Comparison of ENCODE assay signal across 19 cellular contexts in genomic region chr1:56585985-56586384, GRCh38. TPM values are rescaled to one million over a fixed set of nuclear protein-coding genes. Genes with fewer than 3 reads are reported as not detected.
"Had no signal": no experiment of that assay in that cellular context is flagged by ENCODE, and none has a peak within 500 bp of the region (broad histone marks: within the 10 kb centered on the region; RNA-seq: fewer than 3 reads in every experiment).

No MANE protein-coding gene starts in this region.

- DNase-seq: activated CD4-positive, alpha-beta memory T cell treated with anti-CD3 and anti-CD28 coated beads, Interleukin-2, amount 10 ng/mL, durations not matched to agents 7 days and 5 days; activated CD4-positive, alpha-beta T cell treated with anti-CD3 and anti-CD28 coated beads for 36 hours; activated effector memory CD4-positive, alpha-beta T cell treated with anti-CD3 and anti-CD28 coated beads, Interleukin-2, amount 50 U/mL, for 16 hours; activated T-cell treated with anti-CD3 and anti-CD28 coated beads, Interleukin-2, amount 50 U/mL, for 48 hours; adrenal gland; kidney; left ventricle myocardium inferior; mesendoderm; natural killer cell; stimulated activated CD4-positive, alpha-beta T cell treated with anti-CD3 and anti-CD28 coated beads, Interleukin-15, amount 100 ng/mL, for 24 hours; stimulated activated CD4-positive, alpha-beta T cell treated with anti-CD3 and anti-CD28 coated beads, Interleukin-4, amount 100 ng/mL, for 24 hours; stimulated activated naive CD4-positive, alpha-beta T cell; transverse colon had no signal

- H3K9me3 Mint-ChIP-seq: activated CD4-positive, alpha-beta memory T cell treated with anti-CD3 and anti-CD28 coated beads, Interleukin-2, amount 10 ng/mL, durations not matched to agents 7 days and 5 days; activated naive CD4-positive, alpha-beta T cell treated with anti-CD3 and anti-CD28 coated beads, Interleukin-2, amount 50 U/mL, for 24 hours; natural killer cell had no signal

- H3K4me1 ChIP-seq: left ventricle myocardium inferior, right atrium auricular region had no signal

- H3K36me3 ChIP-seq: adrenal gland, left ventricle myocardium inferior, neutrophil, right atrium auricular region, transverse colon had no signal

- H3K4me1 Mint-ChIP-seq: activated CD4-positive, alpha-beta memory T cell treated with anti-CD3 and anti-CD28 coated beads, Interleukin-2, amount 10 ng/mL, durations not matched to agents 7 days and 5 days; activated CD4-positive, alpha-beta T cell treated with anti-CD3 and anti-CD28 coated beads for 36 hours; activated naive CD4-positive, alpha-beta T cell treated with anti-CD3 and anti-CD28 coated beads, Interleukin-2, amount 50 U/mL, for 24 hours; natural killer cell had no signal

- H3K9me3 ChIP-seq: adrenal gland, left ventricle myocardium inferior, neutrophil, right atrium auricular region, transverse colon had no signal

- H3K36me3 Mint-ChIP-seq: activated naive CD4-positive, alpha-beta T cell treated with anti-CD3 and anti-CD28 coated beads, Interleukin-2, amount 50 U/mL, for 24 hours; natural killer cell had no signal

- H3K79me2 ChIP-seq: hepatocyte had no signal

- H3K27ac ChIP-seq: adrenal gland, hepatocyte, left ventricle myocardium inferior, neutrophil, right atrium auricular region, skin epidermis, transverse colon had no signal

- H3K27me3 ChIP-seq: adrenal gland, hepatocyte, neutrophil, right atrium auricular region, transverse colon had no signal

- FAIRE-seq: endometrium, kidney had no signal

- H3K4me3 ChIP-seq: adrenal gland, hepatocyte, left ventricle myocardium inferior, right atrium auricular region, skin epidermis, transverse colon had no signal

- H3K4me3 Mint-ChIP-seq: activated CD4-positive, alpha-beta memory T cell treated with anti-CD3 and anti-CD28 coated beads, Interleukin-2, amount 10 ng/mL, durations not matched to agents 7 days and 5 days; activated CD4-positive, alpha-beta T cell treated with anti-CD3 and anti-CD28 coated beads for 36 hours; activated naive CD4-positive, alpha-beta T cell treated with anti-CD3 and anti-CD28 coated beads, Interleukin-2, amount 50 U/mL, for 24 hours; natural killer cell had no signal

- ATAC-seq: activated CD4-positive, alpha-beta T cell treated with anti-CD3 and anti-CD28 coated beads for 36 hours; natural killer cell had no signal

- H2AFZ ChIP-seq: hepatocyte had no signal

- H3K4me2 ChIP-seq: hepatocyte had no signal

- H3K27ac Mint-ChIP-seq: activated CD4-positive, alpha-beta memory T cell treated with anti-CD3 and anti-CD28 coated beads, Interleukin-2, amount 10 ng/mL, durations not matched to agents 7 days and 5 days; activated CD4-positive, alpha-beta T cell treated with anti-CD3 and anti-CD28 coated beads for 36 hours; activated naive CD4-positive, alpha-beta T cell treated with anti-CD3 and anti-CD28 coated beads, Interleukin-2, amount 50 U/mL, for 24 hours; natural killer cell had no signal

RNA-seq across cellular contexts. Expression of gene PLPP3, which starts 6.6 kb away (rescaled TPM):
- total RNA-seq: activated CD4-positive, alpha-beta memory T cell treated with anti-CD3 and anti-CD28 coated beads, Interleukin-2, amount 10 ng/mL, durations not matched to agents 7 days and 5 days; activated CD4-positive, alpha-beta T cell treated with anti-CD3 and anti-CD28 coated beads for 36 hours had no signal

RNA-seq across cellular contexts. Expression of gene PRKAA2, which starts 59.1 kb away (rescaled TPM):
- total RNA-seq: activated CD4-positive, alpha-beta memory T cell treated with anti-CD3 and anti-CD28 coated beads, Interleukin-2, amount 10 ng/mL, durations not matched to agents 7 days and 5 days; natural killer cell had no signal
